In the genomic region with DNA sequence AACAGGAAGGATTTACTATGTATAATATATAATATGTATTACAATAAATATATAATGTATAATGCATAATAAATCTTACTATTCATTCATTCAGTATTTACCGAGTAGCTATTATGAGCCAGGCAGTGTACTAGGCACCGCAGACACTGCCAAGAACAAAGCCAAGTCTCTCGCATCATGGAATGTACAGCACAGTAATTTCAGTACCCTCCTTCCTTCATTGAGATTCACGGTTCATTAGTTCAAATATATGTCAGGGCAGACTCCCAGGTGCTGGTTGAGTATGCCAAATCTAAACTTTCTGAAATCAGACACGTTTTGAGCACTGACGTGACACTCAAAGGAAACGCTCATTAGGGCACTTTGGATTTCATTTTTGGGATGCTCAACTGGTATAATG, we compare ENCODE assay signal across 15 cellular contexts. TPM values are rescaled to one million over a fixed set of nuclear protein-coding genes. Genes with fewer than 3 reads are reported as not detected.
DNase-seq lines count a peak whose midpoint lies in the region; ATAC-seq and TF ChIP-seq lines count a peak whose summit lies in the region.
"Had no signal": no experiment of that assay in that cellular context is flagged by ENCODE, and none has a peak within 500 bp of the region (broad histone marks: within the 10 kb centered on the region; RNA-seq: fewer than 3 reads in every experiment).

No MANE protein-coding gene starts in this region.

- H3K4me3 ChIP-seq in GM06990 (replicated peaks; ENCODE audit: low read depth, low read length) (no peak overlapping the region; the same call in none of the 2 replicates), Karpas-422 (ENCODE audit: low read length) (peak overlapping the region; percentile 48; the same call in 1 of the 2 replicates), hepatocyte (no peak overlapping the region), transverse colon (no peak overlapping the region)
- H3K4me3 ChIP-seq: BLaER1, body of pancreas, uterus had no signal

- H3K36me3 ChIP-seq in GM06990 (ENCODE audit: control insufficient read depth, insufficient read depth, low read length) (no peaks in the 10 kb centered on the region), Karpas-422 (ENCODE audit: insufficient read depth, low read length) (peaks cover 25% of the 10 kb centered on the region), hepatocyte (replicated peaks; ENCODE audit: insufficient read depth, low read depth) (no peaks in the 10 kb centered on the region), transverse colon (no peaks in the 10 kb centered on the region)
- H3K36me3 ChIP-seq: uterus had no signal

- intact Hi-C loops in transverse colon (cut with DNase I; ENCODE audit: low total_unique reads), result no loop called here

- in situ Hi-C loops in transverse colon (cut with MboI; ENCODE audit: low pct_ligation_motif_present in 1 of 4, low pct_unique_long_range_greater_than_20kb in 1 of 4, low sequenced_read_pairs in 3 of 4), result no loop called here

- TF ChIP-seq EP300 in transverse colon (IDR thresholded peaks at IDR 0.05; ENCODE audit: low read depth), result no peak

- peaks cover 22% of the 10 kb centered on the region; the same call in 1 of the 2 replicates for H4K20me1 ChIP-seq in Karpas-422 (ENCODE audit: insufficient read depth, low read depth, low read length)
- peaks cover 11% of the 10 kb centered on the region for H4K20me1 ChIP-seq in hepatocyte (ENCODE audit: insufficient read depth, poor library complexity, severe bottlenecking)

- WGBS in hepatocyte (ENCODE audit: low lambda C conversion rate, missing lambda C conversion rate), result 89% methylated on average over 7 of the region's 7 CpGs
- WGBS in transverse colon (ENCODE audit: low coverage in 1 of 2), 2 donors, result 68 to 73% methylated on average over 4 to 7 of the region's 7 CpGs

- H3K79me2 ChIP-seq in Karpas-422 (ENCODE audit: low read length) (peaks cover 100% of the 10 kb centered on the region), hepatocyte (peaks cover 96% of the 10 kb centered on the region)

- TF ChIP-seq CTCF in GM06990 (IDR thresholded peaks at IDR 0.05; ENCODE audit: insufficient read depth, low read length, poor library complexity, severe bottlenecking) (no peak), hepatocyte (IDR thresholded peaks at IDR 0.05; ENCODE audit: poor library complexity) (no peak), transverse colon (IDR thresholded peaks at IDR 0.05) (no peak)

- H3K4me2 ChIP-seq in Karpas-422 (ENCODE audit: low read depth, low read length, poor library complexity, severe bottlenecking) (peak overlapping the region; percentile 81), hepatocyte (peak overlapping the region; percentile 49)

- peak; percentile 62 for DNase-seq in GM06990 (ENCODE audit: extremely low read depth, insufficient read length)
- no peak for DNase-seq in Karpas-422
- DNase-seq in hepatocyte (ENCODE audit: low spot score), result no peak
- DNase-seq in NCI-H1092 treated with DMSO at 0.1 percent for 48 hours (lab: John Stamatoyannopoulos, UW), result no peak
- no peak for DNase-seq in hippocampal formation (lab: John Stamatoyannopoulos, UW)
- DNase-seq in transverse colon, result no peak
- DNase-seq: activated effector memory CD4-positive, alpha-beta T cell treated with Interleukin-2 at 50 U/mL for 16 hours; body of pancreas; HFFc6; nephron progenitor cell; stimulated activated CD4-positive, alpha-beta T cell treated with anti-CD3 and anti-CD28 coated beads, Interleukin-4, amount 100 ng/mL, for 1 hour; uterus had no signal

- H3K9me3 ChIP-seq in Karpas-422 (ENCODE audit: low read length), result no peaks in the 10 kb centered on the region
- no peaks in the 10 kb centered on the region for H3K9me3 ChIP-seq in hepatocyte (ENCODE audit: low read depth)
- H3K9me3 ChIP-seq in transverse colon, result no peaks in the 10 kb centered on the region
- H3K9me3 ChIP-seq: body of pancreas, uterus had no signal

- H3K27me3 ChIP-seq in GM06990 (replicated peaks; ENCODE audit: control insufficient read depth, insufficient read depth, low read length) (no peaks in the 10 kb centered on the region), Karpas-422 (ENCODE audit: low read length) (no peaks in the 10 kb centered on the region), hepatocyte (no peaks in the 10 kb centered on the region), transverse colon (no peaks in the 10 kb centered on the region)
- H3K27me3 ChIP-seq: BLaER1, body of pancreas, uterus had no signal

- H2AFZ ChIP-seq in Karpas-422 (ENCODE audit: low read length) (no peak overlapping the region), hepatocyte (no peak overlapping the region)

- no peaks in the 10 kb centered on the region for H3K9me2 ChIP-seq in Karpas-422 (replicated peaks; ENCODE audit: insufficient read depth, low read length)
- no peaks in the 10 kb centered on the region for H3K9me2 ChIP-seq in hepatocyte (replicated peaks; ENCODE audit: insufficient read depth)

- H3K4me1 ChIP-seq in Karpas-422 (ENCODE audit: low read length), result peaks cover 98% of the 10 kb centered on the region
- peaks cover 9% of the 10 kb centered on the region for H3K4me1 ChIP-seq in hepatocyte (ENCODE audit: insufficient read depth)
- H3K4me1 ChIP-seq in transverse colon, result peaks cover 0 to 24% (median 8%) of the 10 kb centered on the region in 4 donors
- H3K4me1 ChIP-seq: uterus had no signal

- ATAC-seq in GM19395 (IDR thresholded peaks at IDR 0.05; ENCODE audit: unreplicated experiment) (peak; percentile 50), GM19324 (IDR thresholded peaks at IDR 0.05; ENCODE audit: low FRiP score, unreplicated experiment) (no peak)

- TF ChIP-seq POLR2A in transverse colon (IDR thresholded peaks at IDR 0.05), result no peak

- H3K9ac ChIP-seq in Karpas-422 (ENCODE audit: low read length), result peak overlapping the region; percentile 23; the same call in 1 of the 2 replicates
- H3K9ac ChIP-seq: BLaER1 had no signal

- peak overlapping the region; percentile 95 for H3K27ac ChIP-seq in Karpas-422 (ENCODE audit: low read length)
- H3K27ac ChIP-seq in hepatocyte, result peak overlapping the region; percentile 38
- no peak overlapping the region for H3K27ac ChIP-seq in transverse colon
- H3K27ac ChIP-seq: BLaER1, uterus had no signal

RNA-seq across cellular contexts. Expression of gene USP6NL, which starts 9.1 kb away (rescaled TPM):
- total RNA-seq in Karpas-422 (2014; rRNA removed; shearing (Covaris generic); ENCODE audit: low replicate concordance), result 54.3 and 63.9 TPM in 2 replicates
- total RNA-seq in hepatocyte (16.9 and 20.8 TPM in 2 replicates), transverse colon (10 to 100 TPM; 17.3 to 45.8 (median 26.6) TPM)
- polyA plus RNA-seq in hepatocyte, result 12.0 and 14.9 TPM in 2 replicates

Comparison
In these comparisons a context has a peak if more than half of its experiments do, and no peak if none do; other contexts are left out.
1. H3K27ac ChIP-seq: peak in Karpas-422 (single experiment) and hepatocyte (single experiment); none in transverse colon (0 of 4).